Comparison of ENCODE assay signal across 21 cellular contexts in genomic region chr7:126177779-126178178, GRCh38.
A peak's percentile ranks its signal among the peaks of the same experiment; 100 is the strongest.
DNase-seq lines count a peak whose midpoint lies in the region; ATAC-seq, FAIRE-seq and TF ChIP-seq lines count a peak whose summit lies in the region.
"Had no signal": no experiment of that assay in that cellular context is flagged by ENCODE, and none has a peak within 500 bp of the region (broad histone marks: within the 10 kb centered on the region; RNA-seq: fewer than 3 reads in every experiment).

No MANE protein-coding gene starts in this region.

- H3K9me1 ChIP-seq in K562 (ENCODE audit: control insufficient read depth, insufficient read depth, low read length) = no peaks in the 10 kb centered on the region

- H3K4me1 ChIP-seq in A549 (no peaks in the 10 kb centered on the region), GM23338 (ENCODE audit: insufficient read depth) (no peaks in the 10 kb centered on the region), K562 (replicated peaks in 1 of 2; ENCODE audit: control insufficient read depth in 2 of 2, insufficient read depth in 2 of 2, low read length in 2 of 2) (no peaks in the 10 kb centered on the region), suprapubic skin (no peaks in the 10 kb centered on the region)
- H3K4me1 ChIP-seq: BLaER1 treated with 17β-estradiol and CSF1 and Interleukin-3, amounts not matched to agents 10 nM and 100 nM; Caco-2 had no signal

- H3K27me3 ChIP-seq in GM23338 (ENCODE audit: insufficient read depth) (no peaks in the 10 kb centered on the region), K562 (ENCODE audit: control insufficient read depth in 2 of 2, insufficient read depth in 2 of 2, low read length in 2 of 2) (no peaks in the 10 kb centered on the region), suprapubic skin (no peaks in the 10 kb centered on the region)
- H3K27me3 ChIP-seq: BLaER1 treated with 17β-estradiol and CSF1 and Interleukin-3, amounts not matched to agents 10 nM and 100 nM had no signal

- H3K4me1 Mint-ChIP-seq in GM23338 = no peaks in the 10 kb centered on the region
- H3K4me1 Mint-ChIP-seq: B cell had no signal

- 3% methylated on average over 1 of the region's 1 CpG for WGBS in A549 (ENCODE audit: missing lambda C conversion rate)
- WGBS in K562 (ENCODE audit: insufficient coverage, low coverage, missing lambda C conversion rate) = 0% methylated on average over 1 of the region's 1 CpG
- WGBS in suprapubic skin = 34% methylated on average over 1 of the region's 1 CpG

- intact Hi-C loops in K562 (cut with micrococcal nuclease) = no loop called here

- no peak for TF ChIP-seq RAD21 in A549 (conservative IDR thresholded peaks at IDR 0.05 in 1 of 2, IDR thresholded peaks at IDR 0.05 in 1 of 2)
- no peak for TF ChIP-seq RAD21 in K562 (CRISPR knock-in tag; conservative IDR thresholded peaks at IDR 0.05 in 1 of 2, IDR thresholded peaks at IDR 0.05 in 1 of 2)

- H2AFZ ChIP-seq in GM23338 = no peak overlapping the region
- no peak overlapping the region for H2AFZ ChIP-seq in K562 (ENCODE audit: low read depth, low read length)

- FAIRE-seq in A549 (lab: Jason Lieb, UNC) = no peak
- no peak for FAIRE-seq in K562 (lab: Jason Lieb, UNC)
- FAIRE-seq: D721Med, GM12878, GM12892, GM18507 had no signal

- H3K27ac Mint-ChIP-seq in GM23338 = no peak overlapping the region
- H3K27ac Mint-ChIP-seq: B cell; CD4-positive, alpha-beta T cell; CD8-positive, alpha-beta T cell had no signal

- H3K4me2 ChIP-seq in A549 (no peak overlapping the region), GM23338 (no peak overlapping the region), K562 (ENCODE audit: insufficient read depth, low read length) (no peak overlapping the region)
- H3K4me2 ChIP-seq: BLaER1 treated with 17β-estradiol and CSF1 and Interleukin-3, amounts not matched to agents 10 nM and 100 nM had no signal

- TF ChIP-seq POLR2A in A549 (IDR thresholded peaks at IDR 0.05; ENCODE audit: low read length) (no peak), K562 (conservative IDR thresholded peaks at IDR 0.05) (no peak), suprapubic skin (IDR thresholded peaks at IDR 0.05) (no peak)

- H3K4me3 Mint-ChIP-seq in GM23338 = no peak overlapping the region
- H3K4me3 Mint-ChIP-seq: B cell; CD4-positive, alpha-beta T cell; CD8-positive, alpha-beta T cell had no signal

- no peaks in the 10 kb centered on the region for H3K9me3 ChIP-seq in A549
- H3K9me3 ChIP-seq in K562 (replicated peaks; ENCODE audit: control insufficient read depth, insufficient read depth, low read depth, low read length) = no peaks in the 10 kb centered on the region; the same call in 1 of the 2 replicates
- H3K9me3 ChIP-seq in suprapubic skin = peaks cover 17% of the 10 kb centered on the region
- H3K9me3 ChIP-seq: BLaER1 treated with 17β-estradiol and CSF1 and Interleukin-3, amounts not matched to agents 10 nM and 100 nM; Caco-2 had no signal

- TF ChIP-seq CTCF in A549 (IDR thresholded peaks at IDR 0.05) (no peak), GM23338 (conservative IDR thresholded peaks at IDR 0.05; ENCODE audit: low read depth in 2 of 2) (no peak), K562 (IDR thresholded peaks at IDR 0.05 in 2 of 3, conservative IDR thresholded peaks at IDR 0.05 in 1 of 3; ENCODE audit: insufficient read depth in 2 of 3, low read depth in 1 of 3, low read length in 3 of 3) (no peak), suprapubic skin (IDR thresholded peaks at IDR 0.05) (no peak)

- no peaks in the 10 kb centered on the region for H3K36me3 Mint-ChIP-seq in GM23338 (ENCODE audit: low read depth)
- H3K36me3 Mint-ChIP-seq: CD8-positive, alpha-beta T cell had no signal

- no peak overlapping the region for H3K9ac ChIP-seq in K562 (ENCODE audit: insufficient read depth in 1 of 2, low read depth in 2 of 2, low read length in 2 of 2)
- H3K9ac ChIP-seq: BLaER1 treated with 17β-estradiol and CSF1 and Interleukin-3, amounts not matched to agents 10 nM and 100 nM had no signal

- H3K4me3 ChIP-seq in A549 (no peak overlapping the region), GM23338 (no peak overlapping the region), K562 (no peak overlapping the region), suprapubic skin (no peak overlapping the region)
- H3K4me3 ChIP-seq: BLaER1 treated with 17β-estradiol and CSF1 and Interleukin-3, amounts not matched to agents 10 nM and 100 nM; GM12878 had no signal

- H3K9me3 Mint-ChIP-seq in GM23338 = 0 out of 3 replicates have a peak, but pooled peaks cover under 1% of the 10 kb centered on the region

- H3K27ac ChIP-seq in A549 (no peak overlapping the region), GM23338 (ENCODE audit: low read depth) (no peak overlapping the region), K562 (ENCODE audit: extremely low read depth, low read depth, low read length) (no peak overlapping the region), suprapubic skin (no peak overlapping the region)
- H3K27ac ChIP-seq: BLaER1 treated with 17β-estradiol and CSF1 and Interleukin-3, amounts not matched to agents 10 nM and 100 nM; C4-2B had no signal

- in situ Hi-C loops in K562 (cut with MboI) = no loop called here

- no peaks in the 10 kb centered on the region for H3K79me2 ChIP-seq in GM23338 (replicated peaks; ENCODE audit: insufficient read depth)
- H3K79me2 ChIP-seq in K562 (ENCODE audit: control insufficient read depth, insufficient read depth, low read length) = no peaks in the 10 kb centered on the region

- POLR2A ChIA-PET in A549 (lab: Yijun Ruan, JAX) (no interaction called here), K562 (lab: Yijun Ruan, JAX) (no interaction called here)

- BruUV-seq in K562 (replicated peaks; lab: Mats Ljungman, UMichigan) = no TSS peak

- H4K20me1 ChIP-seq in GM23338 (replicated peaks; ENCODE audit: insufficient read depth) (no peaks in the 10 kb centered on the region), K562 (replicated peaks; ENCODE audit: control insufficient read depth, insufficient read depth, low read length) (no peaks in the 10 kb centered on the region)
- H4K20me1 ChIP-seq: BLaER1 treated with 17β-estradiol and CSF1 and Interleukin-3, amounts not matched to agents 10 nM and 100 nM had no signal

- TF ChIP-seq EP300 in A549 (IDR thresholded peaks at IDR 0.05) (no peak), K562 (IDR thresholded peaks at IDR 0.05; ENCODE audit: low read length) (no peak), suprapubic skin (IDR thresholded peaks at IDR 0.05) (no peak)

- peaks cover 6% of the 10 kb centered on the region; the same call in 1 of the 2 replicates for H3K9me2 ChIP-seq in GM23338 (ENCODE audit: insufficient read depth)

- H3K27me3 Mint-ChIP-seq in GM23338 (ENCODE audit: insufficient read depth, low read depth, poor library complexity) = peaks cover 2% of the 10 kb centered on the region
- H3K27me3 Mint-ChIP-seq: B cell; CD4-positive, alpha-beta T cell had no signal

- no peak for DNase-seq in A549 (ENCODE audit: low read depth in 1 of 2, low spot score in 1 of 2)
- DNase-seq in GM23338 (ENCODE audit: low spot score) = peak; percentile 9
- no peak for DNase-seq in K562 (ENCODE audit: extremely low read depth in 1 of 4, low spot score in 3 of 4)
- no peak for DNase-seq in EL
- DNase-seq in HCEC 1CT = no peak
- DNase-seq in suprapubic skin (ENCODE audit: low spot score in 2 of 2) = no peak
- DNase-seq: 8988T; AML-193; Caco-2; Calu3; CD4-positive, alpha-beta T cell; CD8-positive, alpha-beta T cell; DMS79 treated with DMSO at 0.1 percent for 48 hours; GDM1 had no signal

- H3F3A ChIP-seq in GM23338 (replicated peaks; ENCODE audit: low read depth) = no peaks in the 10 kb centered on the region

- ATAC-seq in A549 = no peak
- ATAC-seq in GM23338 = no peak
- no peak for ATAC-seq in K562
- ATAC-seq: CD8-positive, alpha-beta T cell; GM12878 had no signal

- H3K36me3 ChIP-seq in GM23338 (ENCODE audit: insufficient read depth) (no peaks in the 10 kb centered on the region), K562 (ENCODE audit: control insufficient read depth, insufficient read depth, low read length) (no peaks in the 10 kb centered on the region), suprapubic skin (no peaks in the 10 kb centered on the region)
- H3K36me3 ChIP-seq: BLaER1 treated with 17β-estradiol and CSF1 and Interleukin-3, amounts not matched to agents 10 nM and 100 nM had no signal

- CTCF ChIA-PET in A549 (lab: Yijun Ruan, JAX) (no interaction called here), K562 (lab: Yijun Ruan, JAX; ENCODE audit: low intra/inter-chr PET ratio) (no interaction called here)

TF ChIP-seq in A549, 52 proteins besides CTCF, POLR2A, EP300 and RAD21:
- no peak for TF ChIP-seq KDM1A (IDR thresholded peaks at IDR 0.05; ENCODE audit: low read depth)
- peak; percentile 84 for TF ChIP-seq MAFK (IDR thresholded peaks at IDR 0.05; ENCODE audit: partially characterized antibody)

TF ChIP-seq in GM23338, 12 proteins besides CTCF, POLR2A, EP300 and RAD21 (continues in another document):
- TF ChIP-seq EZH2 (IDR thresholded peaks at IDR 0.05; ENCODE audit: low read depth, unreplicated experiment) (no peak), EZH2phosphoT487 (IDR thresholded peaks at IDR 0.05; ENCODE audit: unreplicated experiment) (no peak), CREB1 (CRISPR knock-in tag; IDR thresholded peaks at IDR 0.05; ENCODE audit: low read depth) (no peak), NANOG (IDR thresholded peaks at IDR 0.05; ENCODE audit: borderline replicate concordance) (no peak), ZNF331 (CRISPR knock-in tag; IDR thresholded peaks at IDR 0.05; ENCODE audit: low read depth) (no peak), STAT1 (IDR thresholded peaks at IDR 0.05; ENCODE audit: unreplicated experiment) (no peak)

TF ChIP-seq in K562, 482 proteins besides CTCF, POLR2A, EP300 and RAD21 (continues in another document):
- TF ChIP-seq MAFF (IDR thresholded peaks at IDR 0.05; ENCODE audit: low read length) = peak; percentile 92
- no peak for TF ChIP-seq IFI16 (CRISPR knock-in tag; IDR thresholded peaks at IDR 0.05)
- TF ChIP-seq NFE2 (IDR thresholded peaks at IDR 0.05; ENCODE audit: low read depth) = no peak
- no peak for TF ChIP-seq ZNF740 (CRISPR knock-in tag; IDR thresholded peaks at IDR 0.05)
- TF ChIP-seq ZNF740 (tag; IDR thresholded peaks at IDR 0.05) = no peak
- TF ChIP-seq ZNF316 (IDR thresholded peaks at IDR 0.05) = peak; percentile 78
- TF ChIP-seq MAFG (tag; conservative IDR thresholded peaks at IDR 0.05) = peak; percentile 76
- TF ChIP-seq ETV6 (IDR thresholded peaks at IDR 0.05; ENCODE audit: borderline replicate concordance in 1 of 2, low read depth in 2 of 2, low read length in 1 of 2) = no peak
- TF ChIP-seq ETV6 (CRISPR knock-in tag; IDR thresholded peaks at IDR 0.05; ENCODE audit: borderline replicate concordance) = no peak
- peak; percentile 93 for TF ChIP-seq MAFK (IDR thresholded peaks at IDR 0.05; ENCODE audit: low read length)
- TF ChIP-seq KAT2B (IDR thresholded peaks at IDR 0.05; ENCODE audit: low read depth, low read length) = no peak

Comparison
In these comparisons a context has a peak if more than half of its experiments do, and no peak if none do; other contexts are left out.
1. Of the 35 proteins assayed by ChIP-seq in both K562 and A549: peak only in K562: none; only in A549: none; in both: MAFK; in neither: 34.